In the genomic region with DNA sequence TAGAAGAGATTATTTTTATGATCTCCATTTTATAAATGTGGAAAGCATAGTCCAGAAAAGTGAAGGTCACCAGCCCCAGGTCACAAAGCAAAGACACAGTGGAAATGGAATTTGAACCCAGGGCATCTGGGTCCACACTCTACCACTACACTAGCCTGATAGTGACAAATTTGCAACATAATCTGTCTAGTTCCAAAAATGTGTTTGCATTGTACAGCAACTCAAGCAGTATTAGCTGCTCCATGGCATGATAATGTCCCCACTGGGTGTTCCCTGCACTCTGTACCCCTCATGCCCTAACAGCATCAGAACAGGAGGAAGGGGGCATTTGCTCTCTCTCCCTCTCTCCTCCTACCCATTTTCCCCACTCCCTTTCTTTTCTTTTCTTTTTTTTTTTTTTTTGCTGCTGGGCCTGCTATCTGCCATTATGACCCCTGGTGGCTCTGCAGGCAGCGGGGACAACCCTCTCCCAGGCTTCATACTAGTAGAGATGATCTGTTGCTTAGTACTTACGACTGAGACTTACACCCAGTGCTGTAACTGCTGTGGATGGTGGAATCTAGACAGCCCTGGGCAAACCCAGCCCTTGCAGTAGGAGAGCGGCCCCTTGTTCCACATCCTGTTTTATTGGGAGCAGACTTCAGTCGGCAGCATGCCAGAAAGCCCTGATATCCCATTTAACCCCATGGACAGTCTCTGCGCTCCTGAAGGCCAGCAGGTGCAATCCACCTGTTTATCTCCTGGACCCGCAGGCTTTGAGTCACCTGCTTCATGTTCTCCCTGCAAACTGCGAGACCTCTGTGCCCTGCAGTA, we compare ENCODE assay signal across 22 cellular contexts.
A peak's percentile ranks its signal among the peaks of the same experiment; 100 is the strongest.
DNase-seq lines count a peak whose midpoint lies in the region; ATAC-seq, FAIRE-seq and TF ChIP-seq lines count a peak whose summit lies in the region.
"Had no signal": no experiment of that assay in that cellular context is flagged by ENCODE, and none has a peak within 500 bp of the region (broad histone marks: within the 10 kb centered on the region; RNA-seq: fewer than 3 reads in every experiment).

No MANE protein-coding gene starts in this region.

- H3K27ac ChIP-seq in HCT116 (ENCODE audit: low read depth, low read length) (no peak overlapping the region; the same call in 1 of the 2 replicates), astrocyte (ENCODE audit: low read depth, low read length) (no peak overlapping the region), right atrium auricular region (no peak overlapping the region)
- H3K27ac ChIP-seq: HL-60, neutrophil had no signal

- no TSS peak for BruUV-seq in HCT116 (replicated peaks; lab: Mats Ljungman, UMichigan)

- H4K20me1 ChIP-seq in HCT116 (ENCODE audit: insufficient read depth) (no peaks in the 10 kb centered on the region), astrocyte (ENCODE audit: insufficient read depth, low read length) (peaks cover 32% of the 10 kb centered on the region)

- CTCF ChIA-PET in HCT116 (lab: Charles Lee) = no interaction called here

- TF ChIP-seq CTCF in HCT116 (IDR thresholded peaks at IDR 0.05 in 2 of 3, conservative IDR thresholded peaks at IDR 0.05 in 1 of 3; ENCODE audit: borderline replicate concordance in 1 of 3, insufficient read depth in 1 of 3, low read depth in 2 of 3, low read length in 2 of 3) (no peak), astrocyte (IDR thresholded peaks at IDR 0.05; ENCODE audit: insufficient read depth, low read depth, low read length) (no peak), retinal pigment epithelial cell (conservative IDR thresholded peaks at IDR 0.05; ENCODE audit: low read depth, low read length) (peak; percentile 13), right atrium auricular region (IDR thresholded peaks at IDR 0.05) (no peak)

- H3K9me3 Mint-ChIP-seq in astrocyte (ENCODE audit: unreplicated experiment) = no peaks in the 10 kb centered on the region
- H3K9me3 Mint-ChIP-seq: activated naive CD8-positive, alpha-beta T cell treated with anti-CD3 and anti-CD28 coated beads, Interleukin-2, amount 50 U/mL, for 24 hours; activated T-helper 1 cell treated with anti-CD3 and anti-CD28 coated beads, Interleukin-12 subunit alpha, Interleukin-12 subunit beta, Interleukin-2, Interleukin-4 antibody, amounts not matched to agents 30 ng/mL and 10 ng/mL and 1 ng/mL, durations not matched to agents 14 hours and 24 hours and 36 hours had no signal

- peak; percentile 38; the same call in 1 of the 2 replicates for TF ChIP-seq RAD21 in HCT116 (IDR thresholded peaks at IDR 0.05; ENCODE audit: low read depth)

- peak overlapping the region; percentile 44 for H3K27ac Mint-ChIP-seq in astrocyte (ENCODE audit: unreplicated experiment)
- H3K27ac Mint-ChIP-seq: activated CD8-positive, alpha-beta T cell treated with anti-CD3 and anti-CD28 coated beads, Interleukin-2, amount 10 ng/mL, durations not matched to agents 7 days and 5 days; activated naive CD8-positive, alpha-beta T cell treated with anti-CD3 and anti-CD28 coated beads, Interleukin-2, amount 50 U/mL, for 24 hours; activated T-helper 1 cell treated with anti-CD3 and anti-CD28 coated beads, Interleukin-12 subunit alpha, Interleukin-12 subunit beta, Interleukin-2, Interleukin-4 antibody, amounts not matched to agents 30 ng/mL and 10 ng/mL and 1 ng/mL, durations not matched to agents 14 hours and 24 hours and 36 hours; B cell had no signal

- no peak overlapping the region for H2AFZ ChIP-seq in HCT116 (ENCODE audit: low read depth, low read length, poor library complexity, severe bottlenecking)
- no peak overlapping the region for H2AFZ ChIP-seq in astrocyte (ENCODE audit: low read depth, low read length)

- DNase-seq in HCT116 (ENCODE audit: low read depth, low spot score) (no peak), NCI-H510A (lab: John Stamatoyannopoulos, UW) (peak; percentile 71), astrocyte (ENCODE audit: low read depth) (no peak), retinal pigment epithelial cell (ENCODE audit: low read depth) (no peak), T-helper 2 cell (no peak), right atrium auricular region (ENCODE audit: low spot score) (no peak)
- DNase-seq: activated CD8-positive, alpha-beta T cell treated with anti-CD3 and anti-CD28 coated beads, Interleukin-2, amount 10 ng/mL, durations not matched to agents 7 days and 5 days; activated naive CD8-positive, alpha-beta T cell treated with anti-CD3 and anti-CD28 coated beads, Interleukin-2, amount 50 U/mL, for 24 hours; caudate nucleus; head of caudate nucleus; KBM-7; NCI-H1436; NCI-H446 treated with DMSO at 0.1 percent for 48 hours; SW 1271 had no signal

- H3K36me3 Mint-ChIP-seq in astrocyte (ENCODE audit: low read depth, unreplicated experiment) = peaks cover 4% of the 10 kb centered on the region

- intact Hi-C loops in HCT116 (cut with micrococcal nuclease) = no loop called here

- H3K9ac ChIP-seq in HCT116 (ENCODE audit: low read length) = no peak overlapping the region
- H3K9ac ChIP-seq in astrocyte (ENCODE audit: low read length) = no peak overlapping the region

- FAIRE-seq in astrocyte (lab: Jason Lieb, UNC) = no peak
- FAIRE-seq: islet of Langerhans, RCC 7860 had no signal

- H3K27me3 Mint-ChIP-seq in astrocyte (ENCODE audit: low read depth, unreplicated experiment) = no peaks in the 10 kb centered on the region
- H3K27me3 Mint-ChIP-seq: activated naive CD8-positive, alpha-beta T cell treated with anti-CD3 and anti-CD28 coated beads, Interleukin-2, amount 50 U/mL, for 24 hours; B cell had no signal

- no peaks in the 10 kb centered on the region for H3K36me3 ChIP-seq in HCT116 (ENCODE audit: control insufficient read depth in 1 of 2, insufficient read depth in 2 of 2, low read length in 2 of 2)
- no peaks in the 10 kb centered on the region for H3K36me3 ChIP-seq in astrocyte (ENCODE audit: insufficient read depth, low read length)
- H3K36me3 ChIP-seq in right atrium auricular region = no peaks in the 10 kb centered on the region
- H3K36me3 ChIP-seq: neutrophil had no signal

- TF ChIP-seq POLR2A in HCT116 (IDR thresholded peaks at IDR 0.05; ENCODE audit: borderline replicate concordance, extremely low read depth, insufficient read depth, insufficient read length) = no peak

- POLR2A ChIA-PET in HCT116 (lab: Charles Lee) = no interaction called here

- H3K4me1 ChIP-seq in HCT116 (ENCODE audit: control insufficient read depth in 1 of 2, insufficient read depth in 2 of 2, low read length in 2 of 2) = peaks cover 61 to 98% of the 10 kb centered on the region in 2 experiments
- H3K4me1 ChIP-seq in astrocyte (ENCODE audit: insufficient read depth, low read length) = peaks cover 18% of the 10 kb centered on the region
- H3K4me1 ChIP-seq in right atrium auricular region = peaks cover 0 to 5% of the 10 kb centered on the region in 2 donors

- ATAC-seq in HCT116 = no peak
- no peak for ATAC-seq in HG03565 (IDR thresholded peaks at IDR 0.05; ENCODE audit: unreplicated experiment)
- ATAC-seq: activated CD8-positive, alpha-beta T cell treated with anti-CD3 and anti-CD28 coated beads, Interleukin-2, amount 10 ng/mL, durations not matched to agents 7 days and 5 days; activated naive CD8-positive, alpha-beta T cell treated with anti-CD3 and anti-CD28 coated beads, Interleukin-2, amount 50 U/mL, for 24 hours; sciatic nerve had no signal

- H3K4me1 Mint-ChIP-seq in astrocyte (ENCODE audit: low read depth, unreplicated experiment) = peaks cover 53% of the 10 kb centered on the region

- H3K4me2 ChIP-seq in HCT116 (ENCODE audit: low read length) (no peak overlapping the region), astrocyte (ENCODE audit: low read length) (no peak overlapping the region)

- H3K27me3 ChIP-seq in HCT116 (ENCODE audit: insufficient read depth, low read length) (no peaks in the 10 kb centered on the region), astrocyte (ENCODE audit: insufficient read depth, low read length) (no peaks in the 10 kb centered on the region), right atrium auricular region (no peaks in the 10 kb centered on the region)
- H3K27me3 ChIP-seq: neutrophil had no signal

- RAD21 ChIA-PET in HCT116 (lab: Charles Lee; ENCODE audit: low non-redundant PET in 1 of 2, low total read pairs in 2 of 2, uncharacterized antibody in 2 of 2, unreplicated experiment in 2 of 2) = no interaction called here

- H3K9me2 ChIP-seq in HCT116 (ENCODE audit: insufficient read depth) = no peaks in the 10 kb centered on the region

- H3K4me3 ChIP-seq in HCT116 (replicated peaks in 1 of 2; ENCODE audit: low read depth in 1 of 2, low read length in 2 of 2) (no peak overlapping the region), astrocyte (ENCODE audit: insufficient read depth, low read depth, low read length) (no peak overlapping the region), retinal pigment epithelial cell (ENCODE audit: low read length) (no peak overlapping the region), right atrium auricular region (no peak overlapping the region)

- no peak overlapping the region for H3K4me3 Mint-ChIP-seq in astrocyte (ENCODE audit: unreplicated experiment)
- H3K4me3 Mint-ChIP-seq: activated CD8-positive, alpha-beta T cell treated with anti-CD3 and anti-CD28 coated beads, Interleukin-2, amount 10 ng/mL, durations not matched to agents 7 days and 5 days; activated naive CD8-positive, alpha-beta T cell treated with anti-CD3 and anti-CD28 coated beads, Interleukin-2, amount 50 U/mL, for 24 hours; activated T-helper 1 cell treated with anti-CD3 and anti-CD28 coated beads, Interleukin-12 subunit alpha, Interleukin-12 subunit beta, Interleukin-2, Interleukin-4 antibody, amounts not matched to agents 30 ng/mL and 10 ng/mL and 1 ng/mL, durations not matched to agents 14 hours and 24 hours and 36 hours; B cell had no signal

- no peaks in the 10 kb centered on the region for H3K9me3 ChIP-seq in HCT116 (ENCODE audit: control insufficient read depth in 1 of 2, insufficient read depth in 1 of 2, low read depth in 1 of 2, low read length in 2 of 2)
- H3K9me3 ChIP-seq in astrocyte (ENCODE audit: insufficient read depth, low read depth, low read length) = no peaks in the 10 kb centered on the region
- no peaks in the 10 kb centered on the region for H3K9me3 ChIP-seq in right atrium auricular region
- H3K9me3 ChIP-seq: neutrophil had no signal

- H3K79me2 ChIP-seq in HCT116 (ENCODE audit: insufficient read depth, low read length) = peaks cover 32% of the 10 kb centered on the region; the same call in 1 of the 2 replicates
- H3K79me2 ChIP-seq in astrocyte (ENCODE audit: insufficient read depth, low read length) = peaks cover 60% of the 10 kb centered on the region

TF ChIP-seq in HCT116, 20 proteins besides CTCF, POLR2A, EP300 and RAD21 (continues in another document):
- TF ChIP-seq EZH2phosphoT487 (IDR thresholded peaks at IDR 0.05; ENCODE audit: borderline replicate concordance) (no peak), ZNF274 (IDR thresholded peaks at IDR 0.05; ENCODE audit: low read depth, low read length) (no peak), JUND (IDR thresholded peaks at IDR 0.05) (no peak), SIN3A (IDR thresholded peaks at IDR 0.05; ENCODE audit: low read depth) (no peak), FOSL1 (IDR thresholded peaks at IDR 0.05; ENCODE audit: low read depth) (no peak), YY1 (IDR thresholded peaks at IDR 0.05; ENCODE audit: extremely low read depth, insufficient replicate concordance, low read depth, low read length) (no peak), ZFX (IDR thresholded peaks at IDR 0.05) (no peak)
